ENCODE assay signal across 20 cellular contexts in the genomic region with DNA sequence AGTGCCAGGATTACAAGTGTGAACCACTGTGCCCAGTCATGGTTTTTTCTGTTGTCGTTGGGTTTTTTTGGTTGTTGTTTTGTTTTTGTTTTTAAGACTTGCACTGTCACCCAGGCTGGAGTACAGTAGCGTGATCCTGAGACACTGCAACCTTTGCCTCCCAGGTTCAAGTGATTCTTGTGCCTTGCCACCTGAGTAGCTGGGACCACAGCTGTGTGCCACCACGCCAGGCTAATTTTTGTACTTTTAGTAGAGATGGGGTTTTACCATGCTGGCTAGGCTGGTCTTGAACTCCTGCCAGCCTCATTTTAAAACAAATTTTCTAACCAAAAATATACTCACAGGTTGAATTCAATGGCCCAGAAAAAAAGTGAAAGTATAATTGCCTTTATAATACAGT.
DNase-seq lines count a peak whose midpoint lies in the region; ATAC-seq and TF ChIP-seq lines count a peak whose summit lies in the region.
"Had no signal": no experiment of that assay in that cellular context is flagged by ENCODE, and none has a peak within 500 bp of the region (broad histone marks: within the 10 kb centered on the region; RNA-seq: fewer than 3 reads in every experiment).

No MANE protein-coding gene starts in this region.

- no TSS peak for BruUV-seq in Caco-2 (replicated peaks; lab: Mats Ljungman, UMichigan)

- H3K27ac ChIP-seq in thyroid gland (no peak overlapping the region), hepatocyte (no peak overlapping the region)
- H3K27ac ChIP-seq: Peyer's patch had no signal

- no peaks in the 10 kb centered on the region for H3K27me3 Mint-ChIP-seq in activated CD4-positive, alpha-beta memory T cell treated with anti-CD3 and anti-CD28 coated beads for 36 hours
- H3K27me3 Mint-ChIP-seq in Caco-2 (ENCODE audit: insufficient read depth, unreplicated experiment), result no peaks in the 10 kb centered on the region
- H3K27me3 Mint-ChIP-seq: T-helper 17 cell had no signal

- H3K4me1 Mint-ChIP-seq in activated CD4-positive, alpha-beta memory T cell treated with anti-CD3 and anti-CD28 coated beads for 36 hours (ENCODE audit: low read depth), result no peaks in the 10 kb centered on the region
- no peaks in the 10 kb centered on the region for H3K4me1 Mint-ChIP-seq in Caco-2 (ENCODE audit: low read depth, unreplicated experiment)
- H3K4me1 Mint-ChIP-seq: T-helper 17 cell had no signal

- no peaks in the 10 kb centered on the region for H3K36me3 Mint-ChIP-seq in activated CD4-positive, alpha-beta memory T cell treated with anti-CD3 and anti-CD28 coated beads for 36 hours
- no peaks in the 10 kb centered on the region for H3K36me3 Mint-ChIP-seq in Caco-2 (ENCODE audit: insufficient read depth, unreplicated experiment)
- H3K36me3 Mint-ChIP-seq: CD8-positive, alpha-beta T cell had no signal

- H3K9me3 ChIP-seq in thyroid gland, result no peaks in the 10 kb centered on the region
- peaks cover 8% of the 10 kb centered on the region for H3K9me3 ChIP-seq in hepatocyte (ENCODE audit: low read depth)
- 0 out of 2 replicates have a peak, but pooled peaks cover 5% of the 10 kb centered on the region for H3K9me3 ChIP-seq in Caco-2
- H3K9me3 ChIP-seq: BE2C, Peyer's patch had no signal

- peak; percentile 25 to 44 for DNase-seq in thyroid gland
- no peak for DNase-seq in activated CD4-positive, alpha-beta memory T cell treated with anti-CD3 and anti-CD28 coated beads for 36 hours
- DNase-seq in hepatocyte (ENCODE audit: low spot score), result no peak
- no peak for DNase-seq in Caco-2
- no peak for DNase-seq in NCI-H2107 treated with DMSO at 0.1 percent for 48 hours (lab: John Stamatoyannopoulos, UW; ENCODE audit: unreplicated experiment)
- DNase-seq: BE2C; CD8-positive, alpha-beta T cell; GF-D8; HCEC 1CT; KBM-7; NCI-H1092 treated with DMSO at 0.1 percent for 48 hours; NCI-H1694 treated with DMSO at 0.1 percent for 48 hours; NCI-H446 treated with DMSO at 0.1 percent for 48 hours; NCI-H774; Peyer's patch; SHP77 treated with DMSO at 0.1 percent for 48 hours; T-helper 17 cell had no signal

- POLR2A ChIA-PET in activated CD4-positive, alpha-beta memory T cell treated with anti-CD3 and anti-CD28 coated beads for 36 hours (lab: Charles Lee), result no interaction called here
- POLR2A ChIA-PET in Caco-2 (lab: Charles Lee), result no interaction called here

- H3K4me3 Mint-ChIP-seq in activated CD4-positive, alpha-beta memory T cell treated with anti-CD3 and anti-CD28 coated beads for 36 hours, result no peak overlapping the region
- no peak overlapping the region for H3K4me3 Mint-ChIP-seq in Caco-2 (ENCODE audit: unreplicated experiment)
- H3K4me3 Mint-ChIP-seq: CD8-positive, alpha-beta T cell; T-helper 17 cell had no signal

- ATAC-seq in GM19372 (IDR thresholded peaks at IDR 0.05; ENCODE audit: low read depth, unreplicated experiment) (peak; percentile 12), HG02798 (IDR thresholded peaks at IDR 0.05; ENCODE audit: poor library complexity, unreplicated experiment) (peak; percentile 45), HG03439 (IDR thresholded peaks at IDR 0.05; ENCODE audit: unreplicated experiment) (peak; percentile 39)
- ATAC-seq: CD8-positive, alpha-beta T cell; T-helper 17 cell had no signal

- H3K27ac Mint-ChIP-seq in activated CD4-positive, alpha-beta memory T cell treated with anti-CD3 and anti-CD28 coated beads for 36 hours, result no peak overlapping the region
- no peak overlapping the region for H3K27ac Mint-ChIP-seq in Caco-2 (ENCODE audit: unreplicated experiment)
- H3K27ac Mint-ChIP-seq: CD8-positive, alpha-beta T cell; T-helper 17 cell had no signal

- no peaks in the 10 kb centered on the region for H3K9me3 Mint-ChIP-seq in activated CD4-positive, alpha-beta memory T cell treated with anti-CD3 and anti-CD28 coated beads for 36 hours
- no peaks in the 10 kb centered on the region for H3K9me3 Mint-ChIP-seq in Caco-2 (ENCODE audit: unreplicated experiment)
- H3K9me3 Mint-ChIP-seq: CD8-positive, alpha-beta T cell had no signal

- no peaks in the 10 kb centered on the region for H4K20me1 ChIP-seq in hepatocyte (ENCODE audit: insufficient read depth, poor library complexity, severe bottlenecking)

- H3K4me1 ChIP-seq in thyroid gland, result no peaks in the 10 kb centered on the region
- no peaks in the 10 kb centered on the region for H3K4me1 ChIP-seq in hepatocyte (ENCODE audit: insufficient read depth)
- H3K4me1 ChIP-seq in Caco-2, result no peaks in the 10 kb centered on the region
- H3K4me1 ChIP-seq: BE2C, Peyer's patch had no signal

- no peaks in the 10 kb centered on the region for H3K9me2 ChIP-seq in hepatocyte (replicated peaks; ENCODE audit: insufficient read depth)

- no peaks in the 10 kb centered on the region for H3K36me3 ChIP-seq in thyroid gland
- no peaks in the 10 kb centered on the region for H3K36me3 ChIP-seq in hepatocyte (replicated peaks; ENCODE audit: insufficient read depth, low read depth)
- H3K36me3 ChIP-seq in Caco-2 (ENCODE audit: control insufficient read depth, insufficient read depth, low read length), result no peaks in the 10 kb centered on the region
- H3K36me3 ChIP-seq: BE2C, Peyer's patch had no signal

- no peak for TF ChIP-seq CTCF in thyroid gland (IDR thresholded peaks at IDR 0.05)
- TF ChIP-seq CTCF in hepatocyte (IDR thresholded peaks at IDR 0.05; ENCODE audit: poor library complexity), result no peak
- no peak for TF ChIP-seq CTCF in Caco-2 (IDR thresholded peaks at IDR 0.05; ENCODE audit: insufficient read depth in 1 of 2, low read depth in 1 of 2, low read length in 1 of 2, severe bottlenecking in 1 of 2, unreplicated experiment in 1 of 2)

- H3K4me2 ChIP-seq in hepatocyte, result no peak overlapping the region

- WGBS in thyroid gland, 2 donors, result 34 to 35% methylated on average over 3 of the region's 3 CpGs
- 96% methylated on average over 3 of the region's 3 CpGs for WGBS in hepatocyte (ENCODE audit: low lambda C conversion rate, missing lambda C conversion rate)

- H3K4me3 ChIP-seq in thyroid gland (replicated peaks in 1 of 3), result no peak overlapping the region
- H3K4me3 ChIP-seq in hepatocyte, result no peak overlapping the region
- H3K4me3 ChIP-seq in Caco-2 (ENCODE audit: low read depth, low read length), result no peak overlapping the region
- H3K4me3 ChIP-seq: Peyer's patch had no signal

- CTCF ChIA-PET in activated CD4-positive, alpha-beta memory T cell treated with anti-CD3 and anti-CD28 coated beads for 36 hours (lab: Charles Lee), result no interaction called here
- CTCF ChIA-PET in Caco-2 (lab: Charles Lee), result interaction anchor here (0.6 kb wide), 1 partner anchor 209 kb away, joined by 3 read pairs; no protein-coding TSS in a partner anchor

- intact Hi-C loops in thyroid gland (cut with DNase I) (no loop called here), Caco-2 (cut with micrococcal nuclease; ENCODE audit: unreplicated experiment) (no loop called here)
- intact Hi-C loops in activated CD4-positive, alpha-beta memory T cell treated with anti-CD3 and anti-CD28 coated beads for 36 hours (cut with micrococcal nuclease), result no loop called here

- H3K27me3 ChIP-seq in thyroid gland (no peaks in the 10 kb centered on the region), hepatocyte (no peaks in the 10 kb centered on the region), Caco-2 (replicated peaks; ENCODE audit: control insufficient read depth, insufficient read depth, low read length) (no peaks in the 10 kb centered on the region)
- H3K27me3 ChIP-seq: BE2C, Peyer's patch had no signal

- TF ChIP-seq POLR2A in thyroid gland (IDR thresholded peaks at IDR 0.05), result no peak

- no peaks in the 10 kb centered on the region for H3K79me2 ChIP-seq in hepatocyte

- no peak overlapping the region for H2AFZ ChIP-seq in hepatocyte

Comparison
In these comparisons a context has a peak if more than half of its experiments do, and no peak if none do; other contexts are left out.
1. DNase-seq: peak in thyroid gland (2 of 2); none in activated CD4-positive, alpha-beta memory T cell treated with anti-CD3 and anti-CD28 coated beads for 36 hours (single experiment), hepatocyte (single experiment), Caco-2 (0 of 2) and NCI-H2107 treated with DMSO at 0.1 percent for 48 hours (single experiment).
2. Peak in every context shown above with its lines, with median percentiles within 50 percentile points of each other: ATAC-seq.